ENCODE assay signal across 1 cellular context in the genomic region with DNA sequence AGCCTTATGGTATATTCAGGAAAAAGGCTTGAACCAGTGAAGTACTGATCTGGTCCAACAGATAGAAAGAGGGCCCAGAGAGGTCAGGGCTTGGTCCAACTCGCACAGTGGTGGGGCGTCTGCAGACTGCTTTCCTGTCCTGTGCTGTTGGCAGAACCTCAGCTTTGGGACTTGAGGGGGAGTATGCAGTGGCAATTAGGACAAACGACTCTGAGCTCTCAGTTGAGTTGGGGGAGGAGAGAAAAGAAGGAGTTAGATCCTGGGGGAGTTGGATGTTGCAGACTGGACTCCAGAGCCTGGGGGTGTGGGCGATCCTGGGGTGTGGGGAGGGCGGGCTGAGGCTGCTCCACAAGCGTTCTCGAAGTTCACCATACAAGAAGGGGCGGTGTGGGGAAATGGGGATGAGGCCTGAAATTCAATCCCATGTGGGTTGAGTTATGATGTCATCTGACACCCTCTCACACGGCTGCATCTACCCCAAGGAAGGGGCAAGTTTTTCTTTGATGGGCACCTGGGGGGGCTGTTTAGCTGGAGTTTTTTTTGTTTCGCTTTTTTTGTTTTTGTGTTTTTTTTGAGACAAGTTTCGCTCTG.
TF ChIP-seq lines count a peak whose summit lies in the region.

No MANE protein-coding gene starts in this region.

TF ChIP-seq in GM23338, 12 proteins besides CTCF, POLR2A, EP300 and RAD21:
- TF ChIP-seq POLR2AphosphoS5 (IDR thresholded peaks at IDR 0.05; ENCODE audit: low read depth) (no peak), EZH2 (IDR thresholded peaks at IDR 0.05; ENCODE audit: low read depth, unreplicated experiment) (no peak), JUNB (IDR thresholded peaks at IDR 0.05; ENCODE audit: unreplicated experiment) (no peak), CREB1 (CRISPR knock-in tag; IDR thresholded peaks at IDR 0.05; ENCODE audit: low read depth) (peak; percentile 36; the same call in 1 of the 2 replicates), ZNF331 (CRISPR knock-in tag; IDR thresholded peaks at IDR 0.05; ENCODE audit: low read depth) (no peak), ETS1 (IDR thresholded peaks at IDR 0.05) (no peak)
- TF ChIP-seq, protein P1, sequence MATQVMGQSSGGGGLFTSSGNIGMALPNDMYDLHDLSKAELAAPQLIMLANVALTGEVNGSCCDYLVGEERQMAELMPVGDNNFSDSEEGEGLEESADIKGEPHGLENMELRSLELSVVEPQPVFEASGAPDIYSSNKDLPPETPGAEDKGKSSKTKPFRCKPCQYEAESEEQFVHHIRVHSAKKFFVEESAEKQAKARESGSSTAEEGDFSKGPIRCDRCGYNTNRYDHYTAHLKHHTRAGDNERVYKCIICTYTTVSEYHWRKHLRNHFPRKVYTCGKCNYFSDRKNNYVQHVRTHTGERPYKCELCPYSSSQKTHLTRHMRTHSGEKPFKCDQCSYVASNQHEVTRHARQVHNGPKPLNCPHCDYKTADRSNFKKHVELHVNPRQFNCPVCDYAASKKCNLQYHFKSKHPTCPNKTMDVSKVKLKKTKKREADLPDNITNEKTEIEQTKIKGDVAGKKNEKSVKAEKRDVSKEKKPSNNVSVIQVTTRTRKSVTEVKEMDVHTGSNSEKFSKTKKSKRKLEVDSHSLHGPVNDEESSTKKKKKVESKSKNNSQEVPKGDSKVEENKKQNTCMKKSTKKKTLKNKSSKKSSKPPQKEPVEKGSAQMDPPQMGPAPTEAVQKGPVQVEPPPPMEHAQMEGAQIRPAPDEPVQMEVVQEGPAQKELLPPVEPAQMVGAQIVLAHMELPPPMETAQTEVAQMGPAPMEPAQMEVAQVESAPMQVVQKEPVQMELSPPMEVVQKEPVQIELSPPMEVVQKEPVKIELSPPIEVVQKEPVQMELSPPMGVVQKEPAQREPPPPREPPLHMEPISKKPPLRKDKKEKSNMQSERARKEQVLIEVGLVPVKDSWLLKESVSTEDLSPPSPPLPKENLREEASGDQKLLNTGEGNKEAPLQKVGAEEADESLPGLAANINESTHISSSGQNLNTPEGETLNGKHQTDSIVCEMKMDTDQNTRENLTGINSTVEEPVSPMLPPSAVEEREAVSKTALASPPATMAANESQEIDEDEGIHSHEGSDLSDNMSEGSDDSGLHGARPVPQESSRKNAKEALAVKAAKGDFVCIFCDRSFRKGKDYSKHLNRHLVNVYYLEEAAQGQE (IDR thresholded peaks at IDR 0.05; ENCODE audit: unreplicated experiment): no peak
